Comparison of ENCODE assay signal across 1 cellular context in genomic region chr16:24151-24550, GRCh38. TPM values are rescaled to one million over a fixed set of nuclear protein-coding genes. Genes with fewer than 3 reads are reported as not detected.
"Had no signal": no experiment of that assay in that cellular context is flagged by ENCODE, and none has a peak within 500 bp of the region (broad histone marks: within the 10 kb centered on the region; RNA-seq: fewer than 3 reads in every experiment).

No MANE protein-coding gene starts in this region.

RNA-seq across cellular contexts. Expression of gene RHBDF1, which starts 48.3 kb away (rescaled TPM):
- total RNA-seq: T-helper 2 cell treated with Interferon-gamma antibody and Interleukin-4, amounts not matched to agents 100 ng/mL and 5 ng/mL, for 36 hours had no signal
